ENCODE assay signal across 24 cellular contexts in genomic region chr10:77197544-77197943, GRCh38.
DNase-seq lines count a peak whose midpoint lies in the region; ATAC-seq, FAIRE-seq and TF ChIP-seq lines count a peak whose summit lies in the region.
"Had no signal": no experiment of that assay in that cellular context is flagged by ENCODE, and none has a peak within 500 bp of the region (broad histone marks: within the 10 kb centered on the region; RNA-seq: fewer than 3 reads in every experiment).

No MANE protein-coding gene starts in this region.

- peak overlapping the region; percentile 47 for H4K12ac ChIP-seq in trophoblast cell (ENCODE audit: low read depth, low read length)

- DNase-seq in GM12892 (ENCODE audit: insufficient read length) (no peak), SW480 (ENCODE audit: low spot score) (peak; percentile 39), trophoblast cell (peak; percentile 94), NCI-H69 (lab: John Stamatoyannopoulos, UW) (no peak), mesenchymal stem cell (no peak)
- no peak for DNase-seq in effector memory CD4-positive, alpha-beta T cell
- no peak for DNase-seq in stimulated activated CD4-positive, alpha-beta T cell treated with anti-CD3 and anti-CD28 coated beads, Interleukin-4, amount 100 ng/mL, for 24 hours
- DNase-seq: activated CD4-positive, alpha-beta T cell treated with anti-CD3 and anti-CD28 coated beads, Interleukin-2, amount 50 U/mL, for 4 hours; activated effector memory CD4-positive, alpha-beta T cell treated with Interleukin-2 at 50 U/mL for 16 hours; brain microvascular endothelial cell; colonic mucosa; endodermal cell; GOT3; Kasumi-1; NCI-H1417 treated with DMSO at 0.1 percent for 48 hours; NCI-H524; occipital lobe; stimulated activated CD4-positive, alpha-beta T cell treated with anti-CD3 and anti-CD28 coated beads, Interleukin-12 subunit alpha, Interleukin-12 subunit beta, amount 100 ng/mL, for 4 hours had no signal

- H3K27me3 ChIP-seq in trophoblast cell (ENCODE audit: insufficient read depth, low read length) (no peaks in the 10 kb centered on the region), mesenchymal stem cell (ENCODE audit: control insufficient read depth in 1 of 2, insufficient read depth in 1 of 2, low read length in 2 of 2) (no peaks in the 10 kb centered on the region)
- no peaks in the 10 kb centered on the region for H3K27me3 ChIP-seq in effector memory CD4-positive, alpha-beta T cell (replicated peaks; ENCODE audit: control insufficient read depth, insufficient read depth, low read length, poor library complexity, severe bottlenecking)
- H3K27me3 ChIP-seq: brain microvascular endothelial cell, colonic mucosa had no signal

- FAIRE-seq in GM12892 (lab: Jason Lieb, UNC): peak; percentile 79
- FAIRE-seq: D721Med, HTR-8/SVneo had no signal

- H4K8ac ChIP-seq in trophoblast cell (ENCODE audit: low read depth, low read length) (peak overlapping the region; percentile 61), mesenchymal stem cell (ENCODE audit: low read length) (no peak overlapping the region)

- no peaks in the 10 kb centered on the region for H3K9me3 ChIP-seq in trophoblast cell (ENCODE audit: insufficient read depth, low read depth, low read length)
- no peaks in the 10 kb centered on the region for H3K9me3 ChIP-seq in effector memory CD4-positive, alpha-beta T cell (ENCODE audit: control insufficient read depth, low read length)
- H3K9me3 ChIP-seq in mesenchymal stem cell (ENCODE audit: control insufficient read depth, low read length): no peaks in the 10 kb centered on the region
- H3K9me3 ChIP-seq: colonic mucosa had no signal

- H3K23ac ChIP-seq in trophoblast cell (ENCODE audit: low read length) (no peak overlapping the region), mesenchymal stem cell (ENCODE audit: low read length in 2 of 2) (no peak overlapping the region)

- H3K14ac ChIP-seq in trophoblast cell (ENCODE audit: low read length): peak overlapping the region; percentile 34
- H3K14ac ChIP-seq in mesenchymal stem cell (ENCODE audit: low read length in 2 of 2): peak overlapping the region in 1 of 2 experiments; percentile 77

- H2BK12ac ChIP-seq in trophoblast cell (ENCODE audit: low read length) (peak overlapping the region; percentile 55), mesenchymal stem cell (ENCODE audit: low read length in 2 of 2) (no peak overlapping the region)

- H3K4me3 ChIP-seq in trophoblast cell (ENCODE audit: low read depth, low read length) (no peak overlapping the region), mesenchymal stem cell (ENCODE audit: insufficient read depth in 1 of 2, low read depth in 1 of 2, low read length in 2 of 2) (no peak overlapping the region)
- H3K4me3 ChIP-seq in effector memory CD4-positive, alpha-beta T cell (ENCODE audit: insufficient read depth, low read depth, low read length, poor library complexity, severe bottlenecking): no peak overlapping the region
- H3K4me3 ChIP-seq: colonic mucosa, SK-N-MC had no signal

- H2BK120ac ChIP-seq in trophoblast cell (ENCODE audit: insufficient read depth, low read length, poor library complexity) (peak overlapping the region; percentile 52), mesenchymal stem cell (ENCODE audit: low read depth, low read length) (no peak overlapping the region)

- H4K91ac ChIP-seq in trophoblast cell (ENCODE audit: low read depth, low read length) (peak overlapping the region; percentile 76), mesenchymal stem cell (ENCODE audit: low read length) (no peak overlapping the region)

- H3K27ac ChIP-seq in trophoblast cell (ENCODE audit: low read depth, low read length): peak overlapping the region; percentile 85
- no peak overlapping the region for H3K27ac ChIP-seq in effector memory CD4-positive, alpha-beta T cell (ENCODE audit: insufficient read depth, low read length, poor library complexity, severe bottlenecking)
- H3K27ac ChIP-seq in mesenchymal stem cell (ENCODE audit: low read length, poor library complexity, severe bottlenecking): no peak overlapping the region
- H3K27ac ChIP-seq: brain microvascular endothelial cell, C4-2B, colonic mucosa, SK-N-MC had no signal

- peak; percentile 68 for ATAC-seq in HG02763 (IDR thresholded peaks at IDR 0.05; ENCODE audit: unreplicated experiment)
- ATAC-seq: WTC11 had no signal

- H2AK5ac ChIP-seq in trophoblast cell (ENCODE audit: low read length): no peak overlapping the region
- no peak overlapping the region for H2AK5ac ChIP-seq in mesenchymal stem cell (ENCODE audit: low read length, severe bottlenecking)

- H3K18ac ChIP-seq in trophoblast cell (ENCODE audit: low read length): no peak overlapping the region
- no peak overlapping the region for H3K18ac ChIP-seq in mesenchymal stem cell (ENCODE audit: low read depth in 1 of 2, low read length in 2 of 2)

- H3K4me1 ChIP-seq in trophoblast cell (ENCODE audit: control insufficient read depth in 1 of 2, insufficient read depth in 2 of 2, low read length in 2 of 2) (peaks cover 14 to 29% of the 10 kb centered on the region in 2 experiments), mesenchymal stem cell (ENCODE audit: control insufficient read depth, insufficient read depth, low read depth, low read length) (peaks cover 1% of the 10 kb centered on the region)
- H3K4me1 ChIP-seq in effector memory CD4-positive, alpha-beta T cell (ENCODE audit: control insufficient read depth, insufficient read depth, low read length, poor library complexity, severe bottlenecking): no peaks in the 10 kb centered on the region
- H3K4me1 ChIP-seq: colonic mucosa had no signal

- H2AFZ ChIP-seq in trophoblast cell (ENCODE audit: insufficient read depth, low read length, poor library complexity): no peak overlapping the region
- H2AFZ ChIP-seq in mesenchymal stem cell (ENCODE audit: low read depth, low read length): no peak overlapping the region

- no peak overlapping the region for H2BK15ac ChIP-seq in mesenchymal stem cell (ENCODE audit: low read depth, poor library complexity, severe bottlenecking)

- H2BK5ac ChIP-seq in trophoblast cell (ENCODE audit: low read depth, low read length, poor library complexity): peak overlapping the region; percentile 28
- no peak overlapping the region for H2BK5ac ChIP-seq in mesenchymal stem cell (ENCODE audit: low read depth, low read length, poor library complexity, severe bottlenecking)

- no peak for TF ChIP-seq POLR2A in GM12892 (IDR thresholded peaks at IDR 0.05; ENCODE audit: low read depth, low read length)

- H3K9ac ChIP-seq in trophoblast cell (ENCODE audit: low read length) (no peak overlapping the region), mesenchymal stem cell (ENCODE audit: low read length) (no peak overlapping the region)

- H3K36me3 ChIP-seq in trophoblast cell (ENCODE audit: control insufficient read depth in 1 of 2, insufficient read depth in 2 of 2, low read length in 2 of 2) (no peaks in the 10 kb centered on the region), mesenchymal stem cell (ENCODE audit: control insufficient read depth in 1 of 2, insufficient read depth in 2 of 2, low read depth in 1 of 2, low read length in 2 of 2) (peaks cover 0 to 2% of the 10 kb centered on the region in 2 experiments)
- no peaks in the 10 kb centered on the region for H3K36me3 ChIP-seq in effector memory CD4-positive, alpha-beta T cell (ENCODE audit: control insufficient read depth, insufficient read depth, low read length)
- H3K36me3 ChIP-seq: brain microvascular endothelial cell, colonic mucosa had no signal

- WGBS in trophoblast cell (ENCODE audit: extremely low coverage, insufficient coverage, insufficient read length): no CpG with 5 or more reads among the region's 12 CpGs
- WGBS in mesenchymal stem cell: 96% methylated on average over 12 of the region's 12 CpGs

- H3K4ac ChIP-seq in trophoblast cell (ENCODE audit: low read depth, low read length): peak overlapping the region; percentile 38
- H3K4ac ChIP-seq in mesenchymal stem cell (ENCODE audit: low read depth in 1 of 2, low read length in 2 of 2): no peak overlapping the region

- H3K4me2 ChIP-seq in trophoblast cell (ENCODE audit: low read length) (no peak overlapping the region), mesenchymal stem cell (ENCODE audit: low read length, poor library complexity, severe bottlenecking) (no peak overlapping the region)

- peaks cover 3% of the 10 kb centered on the region for H3K79me2 ChIP-seq in trophoblast cell (ENCODE audit: control insufficient read depth, insufficient read depth, low read length, poor library complexity)

- H3K79me1 ChIP-seq in trophoblast cell (ENCODE audit: low read length) (peaks cover 34% of the 10 kb centered on the region), mesenchymal stem cell (replicated peaks; ENCODE audit: low read length, poor library complexity, severe bottlenecking) (no peaks in the 10 kb centered on the region)

Comparison
In these comparisons a context has a peak if more than half of its experiments do, and no peak if none do; other contexts are left out.
1. DNase-seq: peak in SW480 (single experiment) and trophoblast cell (2 of 2); none in GM12892 (single experiment), effector memory CD4-positive, alpha-beta T cell (0 of 3), NCI-H69 (single experiment), mesenchymal stem cell (single experiment) and stimulated activated CD4-positive, alpha-beta T cell treated with anti-CD3 and anti-CD28 coated beads, Interleukin-4, amount 100 ng/mL, for 24 hours (single experiment).